Comparison of ENCODE assay signal across 12 cellular contexts in genomic region chr9:89491688-89492087, GRCh38. TPM values are rescaled to one million over a fixed set of nuclear protein-coding genes. Genes with fewer than 3 reads are reported as not detected.
DNase-seq lines count a peak whose midpoint lies in the region; ATAC-seq and TF ChIP-seq lines count a peak whose summit lies in the region.
"Had no signal": no experiment of that assay in that cellular context is flagged by ENCODE, and none has a peak within 500 bp of the region (broad histone marks: within the 10 kb centered on the region; RNA-seq: fewer than 3 reads in every experiment).

No MANE protein-coding gene starts in this region.

- no peaks in the 10 kb centered on the region for H3K27me3 Mint-ChIP-seq in activated CD4-positive, alpha-beta T cell treated with anti-CD3 and anti-CD28 coated beads, Interleukin-2, amount 10 ng/mL, durations not matched to agents 24 days and 14 days
- H3K27me3 Mint-ChIP-seq: brain had no signal

- peaks cover 97% of the 10 kb centered on the region for H4K20me1 ChIP-seq in Loucy (ENCODE audit: insufficient read depth, low read length, poor library complexity, severe bottlenecking)

- DNase-seq in activated CD4-positive, alpha-beta T cell treated with anti-CD3 and anti-CD28 coated beads, Interleukin-2, amount 10 ng/mL, durations not matched to agents 24 days and 14 days, result peak; percentile 73
- no peak for DNase-seq in activated CD4-positive, alpha-beta T cell treated with anti-CD3 and anti-CD28 coated beads, Interleukin-2, amount 50 U/mL, for 4 hours
- DNase-seq in psoas muscle (no peak), NCI-H526 (lab: John Stamatoyannopoulos, UW) (no peak)
- DNase-seq: kidney glomerular epithelial cell, SW 1271 had no signal

- H3K27ac ChIP-seq in angular gyrus (ENCODE audit: low read depth, low read length) (peak overlapping the region; percentile 53), psoas muscle (peak overlapping the region; percentile 36)

- peak overlapping the region; percentile 93 for H3K4me3 ChIP-seq in Loucy (ENCODE audit: low read length, poor library complexity, severe bottlenecking)
- H3K4me3 ChIP-seq in psoas muscle, result no peak overlapping the region

- H3K9me3 ChIP-seq in Loucy (ENCODE audit: insufficient read depth, low read depth, low read length) (no peaks in the 10 kb centered on the region), psoas muscle (no peaks in the 10 kb centered on the region)

- H3K4me2 ChIP-seq in Loucy (ENCODE audit: low read depth, low read length, poor library complexity, severe bottlenecking), result peak overlapping the region; percentile 85

- H3K79me2 ChIP-seq in Loucy (ENCODE audit: insufficient read depth, low read length), result peaks cover 100% of the 10 kb centered on the region

- no peak overlapping the region for H3K9ac ChIP-seq in Loucy (ENCODE audit: low read depth, low read length, poor library complexity, severe bottlenecking)

- peaks cover 80% of the 10 kb centered on the region for H3K4me1 Mint-ChIP-seq in activated CD4-positive, alpha-beta T cell treated with anti-CD3 and anti-CD28 coated beads, Interleukin-2, amount 10 ng/mL, durations not matched to agents 24 days and 14 days

- intact Hi-C loops in activated CD4-positive, alpha-beta T cell treated with anti-CD3 and anti-CD28 coated beads, Interleukin-2, amount 10 ng/mL, durations not matched to agents 24 days and 14 days (cut with micrococcal nuclease), result loop anchor here (1.0 kb wide), 2 partner anchors 7 to 24 kb away; no protein-coding TSS in a partner anchor
- intact Hi-C loops in psoas muscle (cut with DNase I), result no loop called here

- no peak overlapping the region for H2AFZ ChIP-seq in Loucy (ENCODE audit: low read length)

- H3K27me3 ChIP-seq in Loucy (ENCODE audit: insufficient read depth, low read length, poor library complexity, severe bottlenecking) (no peaks in the 10 kb centered on the region), psoas muscle (ENCODE audit: insufficient read depth in 3 of 3, low read length in 2 of 3) (no peaks in the 10 kb centered on the region)

- no peaks in the 10 kb centered on the region for H3K9me3 Mint-ChIP-seq in activated CD4-positive, alpha-beta T cell treated with anti-CD3 and anti-CD28 coated beads, Interleukin-2, amount 10 ng/mL, durations not matched to agents 24 days and 14 days

- H3K36me3 Mint-ChIP-seq in activated CD4-positive, alpha-beta T cell treated with anti-CD3 and anti-CD28 coated beads, Interleukin-2, amount 10 ng/mL, durations not matched to agents 24 days and 14 days (ENCODE audit: low read depth), result peaks cover 61% of the 10 kb centered on the region

- H3K36me3 ChIP-seq in Loucy (ENCODE audit: insufficient read depth, low read length) (peaks cover 7% of the 10 kb centered on the region; the same call in 1 of the 2 replicates), psoas muscle (ENCODE audit: insufficient read depth in 1 of 2, low read depth in 1 of 2) (no peaks in the 10 kb centered on the region)

- 91 to 97% (median 91%) methylated on average over 8 of the region's 8 CpGs for WGBS in psoas muscle, 3 donors

- H3K4me3 Mint-ChIP-seq in activated CD4-positive, alpha-beta T cell treated with anti-CD3 and anti-CD28 coated beads, Interleukin-2, amount 10 ng/mL, durations not matched to agents 24 days and 14 days, result peak overlapping the region; percentile 92
- H3K4me3 Mint-ChIP-seq: brain, nephron had no signal

- peak overlapping the region; percentile 79 for H3K27ac Mint-ChIP-seq in activated CD4-positive, alpha-beta T cell treated with anti-CD3 and anti-CD28 coated beads, Interleukin-2, amount 10 ng/mL, durations not matched to agents 24 days and 14 days
- H3K27ac Mint-ChIP-seq: nephron had no signal

- no peak for TF ChIP-seq CTCF in Loucy (conservative IDR thresholded peaks at IDR 0.05; ENCODE audit: low read length)
- no peak for TF ChIP-seq CTCF in psoas muscle (IDR thresholded peaks at IDR 0.05)

- no peaks in the 10 kb centered on the region for H3K9me2 ChIP-seq in Loucy (replicated peaks; ENCODE audit: low read depth, low read length)

- no peaks in the 10 kb centered on the region for H3F3A ChIP-seq in Loucy (ENCODE audit: low read depth)

- ATAC-seq in psoas muscle (no peak), GM21717 (IDR thresholded peaks at IDR 0.05; ENCODE audit: unreplicated experiment) (no peak), HG02759 (IDR thresholded peaks at IDR 0.05; ENCODE audit: unreplicated experiment) (no peak)

- H3K4me1 ChIP-seq in Loucy (ENCODE audit: insufficient read depth, low read length, poor library complexity, severe bottlenecking) (peaks cover 77% of the 10 kb centered on the region), psoas muscle (peaks cover 46% of the 10 kb centered on the region)

RNA-seq across cellular contexts. Expression of gene SEMA4D, which starts 6.2 kb away (rescaled TPM):
- 368 and 370 TPM in 2 replicates for total RNA-seq in activated CD4-positive, alpha-beta T cell treated with anti-CD3 and anti-CD28 coated beads, Interleukin-2, amount 10 ng/mL, durations not matched to agents 24 days and 14 days
- total RNA-seq in psoas muscle, result 100 to 1,000 TPM in 1 of 4 donors, 10 to 100 TPM in 3; 32.1 to 111 (median 63.6) TPM
- polyA plus RNA-seq in psoas muscle, result 10 to 100 TPM in 2 of 3 donors, 1 to 10 TPM in 1; 9.3 to 26.8 (median 22.3) TPM
